In the genomic region with DNA sequence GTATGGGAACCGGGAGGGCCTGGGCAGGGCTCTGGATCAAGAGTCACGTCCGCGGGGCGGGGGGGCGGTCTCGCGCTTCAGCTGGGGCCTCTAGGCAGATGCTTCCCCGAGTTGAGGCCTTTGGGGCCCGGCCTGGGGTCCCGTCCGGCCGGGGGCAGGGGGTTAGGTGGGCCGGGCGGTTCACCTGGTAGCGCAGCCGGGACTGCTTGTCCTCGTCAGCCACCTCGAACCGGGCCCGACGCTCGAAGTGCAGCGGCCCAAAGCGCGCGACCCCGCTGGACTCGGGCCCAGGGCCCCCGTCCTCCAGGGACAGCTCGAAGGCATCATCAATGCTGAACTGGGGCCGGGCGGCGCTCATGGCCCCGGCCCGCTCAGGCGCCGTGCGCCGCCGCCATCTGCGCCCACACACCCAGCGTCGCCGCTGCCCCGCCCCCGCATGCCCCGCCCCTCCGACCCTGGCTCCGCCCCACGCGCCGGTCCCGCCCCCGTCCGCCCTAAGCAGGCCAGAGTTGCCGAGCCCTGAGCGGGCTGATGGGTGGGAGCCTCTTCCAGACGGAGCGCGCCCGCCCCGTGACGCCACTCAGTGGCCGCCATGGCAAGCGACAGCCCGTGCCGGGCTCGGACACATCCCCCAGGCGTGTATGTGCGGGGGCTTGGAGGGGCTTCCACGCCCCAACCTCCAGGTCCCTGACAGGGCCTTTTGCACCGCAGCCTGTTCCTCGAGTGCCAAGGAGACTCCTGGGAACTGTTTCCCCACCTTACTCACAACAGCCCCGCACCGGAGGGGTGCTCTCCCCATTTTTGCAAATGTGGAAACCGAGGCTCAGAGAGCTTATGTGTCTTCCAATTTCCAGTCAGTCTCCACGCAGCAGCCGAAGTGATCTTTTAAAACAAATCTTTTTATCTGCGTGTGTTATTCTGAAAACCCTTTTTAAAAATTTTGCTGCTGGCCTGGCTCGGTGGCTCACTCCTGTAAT, we compare ENCODE assay signal across 8 cellular contexts. TPM values are rescaled to one million over a fixed set of nuclear protein-coding genes. Genes with fewer than 3 reads are reported as not detected.
DNase-seq lines count a peak whose midpoint lies in the region; ATAC-seq and TF ChIP-seq lines count a peak whose summit lies in the region.

A gene with protein sequence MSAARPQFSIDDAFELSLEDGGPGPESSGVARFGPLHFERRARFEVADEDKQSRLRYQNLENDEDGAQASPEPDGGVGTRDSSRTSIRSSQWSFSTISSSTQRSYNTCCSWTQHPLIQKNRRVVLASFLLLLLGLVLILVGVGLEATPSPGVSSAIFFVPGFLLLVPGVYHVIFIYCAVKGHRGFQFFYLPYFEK (minus strand): TSS at position 417 of the 977 bp plus-strand sequence. CDS start 59 bp downstream, at position 358.

- H3K9me3 Mint-ChIP-seq in natural killer cell treated with Interleukin-12 subunit alpha and Interleukin-12 subunit beta and Interleukin-15 and Interleukin-18, amount 100 ng/mL, for 72 hours, result no peaks in the 10 kb centered on the region

- no peaks in the 10 kb centered on the region for H3K36me3 Mint-ChIP-seq in natural killer cell treated with Interleukin-12 subunit alpha and Interleukin-12 subunit beta and Interleukin-15 and Interleukin-18, amount 100 ng/mL, for 72 hours

- H3K4me2 ChIP-seq in Karpas-422 (ENCODE audit: low read depth, low read length, poor library complexity, severe bottlenecking), result peak within 1 kb of the TSS; percentile 95

- H2AFZ ChIP-seq in Karpas-422 (ENCODE audit: low read length), result peak within 1 kb of the TSS; percentile 77

- H4K20me1 ChIP-seq in Karpas-422 (ENCODE audit: insufficient read depth, low read depth, low read length), result no peaks in the 10 kb centered on the region

- peak within 1 kb of the TSS; percentile 87 for H3K4me3 Mint-ChIP-seq in natural killer cell treated with Interleukin-12 subunit alpha and Interleukin-12 subunit beta and Interleukin-15 and Interleukin-18, amount 100 ng/mL, for 72 hours

- H3K27ac ChIP-seq in Karpas-422 (ENCODE audit: low read length), result peak within 1 kb of the TSS; percentile 82

- no peaks in the 10 kb centered on the region for H3K36me3 ChIP-seq in Karpas-422 (ENCODE audit: insufficient read depth, low read length)

- H3K9ac ChIP-seq in Karpas-422 (ENCODE audit: low read length), result peak within 1 kb of the TSS; percentile 98

- peak within 1 kb of the TSS; percentile 60 to 85 for H3K27ac Mint-ChIP-seq in natural killer cell treated with Interleukin-12 subunit alpha and Interleukin-12 subunit beta and Interleukin-15 and Interleukin-18, amount 100 ng/mL, for 72 hours

- peak within 1 kb of the TSS; percentile 87 for H3K4me3 ChIP-seq in Karpas-422 (ENCODE audit: low read length)

- peak; percentile 79 for DNase-seq in DMS79 (lab: John Stamatoyannopoulos, UW)
- DNase-seq in Karpas-422, result peak; percentile 96
- peak; percentile 88 for DNase-seq in activated T-helper 9 cell treated with anti-CD3 and anti-CD28 coated beads, Interleukin-2, amount 50 U/mL, for 16 hours (ENCODE audit: low read depth)
- peak; percentile 84 for DNase-seq in fibroblast of peridontal ligament (ENCODE audit: extremely low read depth)
- DNase-seq in natural killer cell treated with Interleukin-12 subunit alpha and Interleukin-12 subunit beta and Interleukin-15 and Interleukin-18, amount 100 ng/mL, for 72 hours (ENCODE audit: low spot score), result peak; percentile 96
- peak; percentile 91 for DNase-seq in stimulated activated naive CD4-positive, alpha-beta T cell treated with Interleukin-2 at 50 U/mL for 16 hours (lab: John Stamatoyannopoulos, UW)

- peaks cover 38% of the 10 kb centered on the region for H3K4me1 ChIP-seq in Karpas-422 (ENCODE audit: low read length)

- H3K79me2 ChIP-seq in Karpas-422 (ENCODE audit: low read length), result peaks cover 23% of the 10 kb centered on the region

- peak; percentile 87 for TF ChIP-seq POLR2A in Raji (IDR thresholded peaks at IDR 0.05; ENCODE audit: insufficient read depth, low read depth, low read length)

- H3K4me1 Mint-ChIP-seq in natural killer cell treated with Interleukin-12 subunit alpha and Interleukin-12 subunit beta and Interleukin-15 and Interleukin-18, amount 100 ng/mL, for 72 hours (ENCODE audit: low read depth in 2 of 2), result peaks cover 12 to 14% of the 10 kb centered on the region in 2 donors

- H3K27me3 ChIP-seq in Karpas-422 (ENCODE audit: low read length), result no peaks in the 10 kb centered on the region

- peak; percentile 69 for ATAC-seq in GM21723 (IDR thresholded peaks at IDR 0.05; ENCODE audit: unreplicated experiment)
- peak; percentile 94 for ATAC-seq in natural killer cell treated with Interleukin-12 subunit alpha and Interleukin-12 subunit beta and Interleukin-15 and Interleukin-18, amount 100 ng/mL, for 72 hours

- no peaks in the 10 kb centered on the region for H3K9me2 ChIP-seq in Karpas-422 (replicated peaks; ENCODE audit: insufficient read depth, low read length)

- no peaks in the 10 kb centered on the region for H3K27me3 Mint-ChIP-seq in natural killer cell treated with Interleukin-12 subunit alpha and Interleukin-12 subunit beta and Interleukin-15 and Interleukin-18, amount 100 ng/mL, for 72 hours

- no peaks in the 10 kb centered on the region for H3K9me3 ChIP-seq in Karpas-422 (ENCODE audit: low read length)

RNA-seq across cellular contexts. Expression of the gene that starts here (rescaled TPM):
- 69.7 and 99.7 TPM in 2 replicates for total RNA-seq in Karpas-422 (2014; rRNA removed; shearing (Covaris generic); ENCODE audit: low replicate concordance)
- total RNA-seq in natural killer cell treated with Interleukin-12 subunit alpha and Interleukin-12 subunit beta and Interleukin-15 and Interleukin-18, amount 100 ng/mL, for 72 hours, result 10 to 100 TPM; 30.7 to 39.1 TPM

Comparison
In these comparisons a context has a peak if more than half of its experiments do, and no peak if none do; other contexts are left out.
1. Peak in every context shown above with its lines: DNase-seq, ATAC-seq, H3K4me3 ChIP-seq and H3K27ac ChIP-seq.